Comparison of ENCODE assay signal across 18 cellular contexts in genomic region chr16:68228652-68229051, GRCh38. TPM values are rescaled to one million over a fixed set of nuclear protein-coding genes. Genes with fewer than 3 reads are reported as not detected.
A peak's percentile ranks its signal among the peaks of the same experiment; 100 is the strongest.
DNase-seq lines count a peak whose midpoint lies in the region; ATAC-seq, FAIRE-seq and TF ChIP-seq lines count a peak whose summit lies in the region.
"Had no signal": no experiment of that assay in that cellular context is flagged by ENCODE, and none has a peak within 500 bp of the region (broad histone marks: within the 10 kb centered on the region; RNA-seq: fewer than 3 reads in every experiment).

No MANE protein-coding gene starts in this region.

- H3K36me3 ChIP-seq in naive thymus-derived CD4-positive, alpha-beta T cell (ENCODE audit: control insufficient read depth in 2 of 3, insufficient read depth in 3 of 3, low read length in 3 of 3), result peaks cover 0 to 20% (median 0%) of the 10 kb centered on the region in 3 experiments
- peaks cover 53% of the 10 kb centered on the region for H3K36me3 ChIP-seq in upper lobe of right lung

- H3K27me3 Mint-ChIP-seq in activated T-cell treated with anti-CD3 and anti-CD28 coated beads, Interleukin-2, amount 50 U/mL, for 72 hours (ENCODE audit: low read depth), result no peaks in the 10 kb centered on the region
- no peaks in the 10 kb centered on the region for H3K27me3 Mint-ChIP-seq in activated naive CD8-positive, alpha-beta T cell treated with anti-CD3 and anti-CD28 coated beads, Interleukin-2, amount 50 U/mL, for 24 hours
- no peaks in the 10 kb centered on the region for H3K27me3 Mint-ChIP-seq in naive thymus-derived CD4-positive, alpha-beta T cell
- peaks cover 8 to 18% (median 12%) of the 10 kb centered on the region in 3 donors for H3K27me3 Mint-ChIP-seq in immature natural killer cell (ENCODE audit: low read depth in 3 of 3)
- H3K27me3 Mint-ChIP-seq: memory B cell had no signal

- H3K4me1 ChIP-seq in naive thymus-derived CD4-positive, alpha-beta T cell (ENCODE audit: control insufficient read depth in 2 of 2, insufficient read depth in 2 of 2, low read length in 2 of 2), result peaks cover 0 to 21% of the 10 kb centered on the region in 2 donors
- peaks cover 25% of the 10 kb centered on the region for H3K4me1 ChIP-seq in upper lobe of right lung

- H3K4me1 Mint-ChIP-seq in activated T-cell treated with anti-CD3 and anti-CD28 coated beads, Interleukin-2, amount 50 U/mL, for 72 hours (ENCODE audit: low read depth), result peaks cover 36% of the 10 kb centered on the region
- H3K4me1 Mint-ChIP-seq in activated naive CD8-positive, alpha-beta T cell treated with anti-CD3 and anti-CD28 coated beads, Interleukin-2, amount 50 U/mL, for 24 hours, result peaks cover 49% of the 10 kb centered on the region
- H3K4me1 Mint-ChIP-seq in naive thymus-derived CD4-positive, alpha-beta T cell, result peaks cover 17 to 51% (median 45%) of the 10 kb centered on the region in 7 donors
- peaks cover 15 to 35% of the 10 kb centered on the region in 2 donors for H3K4me1 Mint-ChIP-seq in immature natural killer cell

- intact Hi-C loops in naive thymus-derived CD4-positive, alpha-beta T cell (cut with micrococcal nuclease), result loop anchor here (1.0 to 5.0 kb wide), 11 partner anchors 17 to 412 kb away; partner anchors contain the start of gene NFATC3 (in 1 of the 2)
- intact Hi-C loops in upper lobe of right lung (cut with DNase I), result no loop called here

- CTCF ChIA-PET in naive thymus-derived CD4-positive, alpha-beta T cell (lab: Charles Lee), result interaction anchor here (0.7 to 3.2 kb wide), 15 partner anchors 12 to 345 kb away, joined by 3 to 30 read pairs (median 4); no protein-coding TSS in a partner anchor

- H3K4me3 Mint-ChIP-seq in activated T-cell treated with anti-CD3 and anti-CD28 coated beads, Interleukin-2, amount 50 U/mL, for 72 hours, result no peak overlapping the region
- H3K4me3 Mint-ChIP-seq in activated naive CD8-positive, alpha-beta T cell treated with anti-CD3 and anti-CD28 coated beads, Interleukin-2, amount 50 U/mL, for 24 hours, result no peak overlapping the region
- H3K4me3 Mint-ChIP-seq in naive thymus-derived CD4-positive, alpha-beta T cell, result no peak overlapping the region
- no peak overlapping the region for H3K4me3 Mint-ChIP-seq in immature natural killer cell
- H3K4me3 Mint-ChIP-seq: memory B cell had no signal

- no peaks in the 10 kb centered on the region for H3K9me3 Mint-ChIP-seq in activated T-cell treated with anti-CD3 and anti-CD28 coated beads, Interleukin-2, amount 50 U/mL, for 72 hours
- no peaks in the 10 kb centered on the region for H3K9me3 Mint-ChIP-seq in activated naive CD8-positive, alpha-beta T cell treated with anti-CD3 and anti-CD28 coated beads, Interleukin-2, amount 50 U/mL, for 24 hours
- no peaks in the 10 kb centered on the region for H3K9me3 Mint-ChIP-seq in naive thymus-derived CD4-positive, alpha-beta T cell
- H3K9me3 Mint-ChIP-seq in immature natural killer cell, result no peaks in the 10 kb centered on the region
- H3K9me3 Mint-ChIP-seq: activated naive CD4-positive, alpha-beta T cell treated with anti-CD3 and anti-CD28 coated beads, Interleukin-2, amount 50 U/mL, for 72 hours; brain; memory B cell had no signal

- H3K27me3 ChIP-seq in naive thymus-derived CD4-positive, alpha-beta T cell (ENCODE audit: control insufficient read depth in 2 of 2, insufficient read depth in 2 of 2, low read length in 2 of 2), result no peaks in the 10 kb centered on the region
- no peaks in the 10 kb centered on the region for H3K27me3 ChIP-seq in upper lobe of right lung
- H3K27me3 ChIP-seq: spleen had no signal

- peak overlapping the region; percentile 38 for H3K27ac ChIP-seq in naive thymus-derived CD4-positive, alpha-beta T cell (ENCODE audit: low read depth, low read length)
- peak overlapping the region; percentile 2 for H3K27ac ChIP-seq in upper lobe of right lung
- H3K27ac ChIP-seq: C4-2B had no signal

- H3K27ac Mint-ChIP-seq in activated T-cell treated with anti-CD3 and anti-CD28 coated beads, Interleukin-2, amount 50 U/mL, for 72 hours, result peak overlapping the region; percentile 64
- peak overlapping the region; percentile 54 for H3K27ac Mint-ChIP-seq in activated naive CD8-positive, alpha-beta T cell treated with anti-CD3 and anti-CD28 coated beads, Interleukin-2, amount 50 U/mL, for 24 hours
- H3K27ac Mint-ChIP-seq in naive thymus-derived CD4-positive, alpha-beta T cell, result peak overlapping the region in 6 of 9 donors; percentile 59 to 90 (median 68)
- H3K27ac Mint-ChIP-seq in immature natural killer cell, result peak overlapping the region in 3 of 6 donors; percentile 10 to 56 (median 55)
- H3K27ac Mint-ChIP-seq: memory B cell had no signal

- no peak for ATAC-seq in activated T-cell treated with anti-CD3 and anti-CD28 coated beads, Interleukin-2, amount 50 U/mL, for 72 hours (replicated peaks in 1 of 2)
- ATAC-seq in activated naive CD8-positive, alpha-beta T cell treated with anti-CD3 and anti-CD28 coated beads, Interleukin-2, amount 50 U/mL, for 24 hours, result no peak
- no peak for ATAC-seq in naive thymus-derived CD4-positive, alpha-beta T cell
- no peak for ATAC-seq in upper lobe of right lung
- ATAC-seq: activated naive CD4-positive, alpha-beta T cell treated with anti-CD3 and anti-CD28 coated beads, Interleukin-2, amount 50 U/mL, for 72 hours had no signal

- no peaks in the 10 kb centered on the region for H3K9me3 ChIP-seq in naive thymus-derived CD4-positive, alpha-beta T cell (ENCODE audit: control insufficient read depth in 2 of 3, low read length in 3 of 3)
- H3K9me3 ChIP-seq in upper lobe of right lung, result no peaks in the 10 kb centered on the region
- H3K9me3 ChIP-seq: spleen had no signal

- no peak for FAIRE-seq in GM19239 (lab: Jason Lieb, UNC)
- FAIRE-seq: keratinocyte had no signal

- H3K36me3 Mint-ChIP-seq in activated T-cell treated with anti-CD3 and anti-CD28 coated beads, Interleukin-2, amount 50 U/mL, for 72 hours (ENCODE audit: insufficient read depth in 2 of 2), result peaks cover 0 to 2% of the 10 kb centered on the region in 2 donors
- H3K36me3 Mint-ChIP-seq in activated naive CD8-positive, alpha-beta T cell treated with anti-CD3 and anti-CD28 coated beads, Interleukin-2, amount 50 U/mL, for 24 hours (ENCODE audit: low read depth), result peaks cover 19% of the 10 kb centered on the region
- peaks cover 0 to 12% (median 4%) of the 10 kb centered on the region in 5 donors for H3K36me3 Mint-ChIP-seq in naive thymus-derived CD4-positive, alpha-beta T cell
- peaks cover 0 to 10% (median 0%) of the 10 kb centered on the region in 3 donors for H3K36me3 Mint-ChIP-seq in immature natural killer cell
- H3K36me3 Mint-ChIP-seq: activated naive CD4-positive, alpha-beta T cell treated with anti-CD3 and anti-CD28 coated beads, Interleukin-2, amount 50 U/mL, for 72 hours; brain had no signal

- DNase-seq in activated T-cell treated with anti-CD3 and anti-CD28 coated beads, Interleukin-2, amount 50 U/mL, for 72 hours, result no peak
- DNase-seq in activated T-cell treated with anti-CD3 and anti-CD28 coated beads, Interleukin-2, amount 50 U/mL, for 1 hour, result no peak
- no peak for DNase-seq in activated naive CD8-positive, alpha-beta T cell treated with anti-CD3 and anti-CD28 coated beads, Interleukin-2, amount 50 U/mL, for 24 hours
- no peak for DNase-seq in naive thymus-derived CD4-positive, alpha-beta T cell
- DNase-seq in upper lobe of right lung, result no peak
- DNase-seq in GM19239 (ENCODE audit: insufficient read length, low spot score), result no peak
- no peak for DNase-seq in immature natural killer cell
- DNase-seq in NCI-H524 treated with DMSO at 0.1 percent for 48 hours (lab: John Stamatoyannopoulos, UW), result no peak
- DNase-seq: cortex of kidney, NCI-H146, spleen had no signal

- TF ChIP-seq CTCF in upper lobe of right lung (IDR thresholded peaks at IDR 0.05), result no peak

- POLR2A ChIA-PET in naive thymus-derived CD4-positive, alpha-beta T cell (lab: Charles Lee), result interaction anchor here (0.7 to 1.2 kb wide), 5 partner anchors 11 to 143 kb away, joined by 3 to 5 read pairs (median 3); no protein-coding TSS in a partner anchor

- no peak overlapping the region for H3K4me3 ChIP-seq in naive thymus-derived CD4-positive, alpha-beta T cell (ENCODE audit: low read length)
- H3K4me3 ChIP-seq in upper lobe of right lung, result no peak overlapping the region
- H3K4me3 ChIP-seq: spleen had no signal

RNA-seq across cellular contexts. Expression of gene ESRP2, which starts 7.3 kb away (rescaled TPM):
- under 1 TPM; 0.31 to 0.63 TPM for total RNA-seq in activated T-cell treated with anti-CD3 and anti-CD28 coated beads, Interleukin-2, amount 50 U/mL, for 72 hours
- not detected for total RNA-seq in naive thymus-derived CD4-positive, alpha-beta T cell
- under 1 TPM; 0.11 to 0.29 TPM for polyA plus RNA-seq in naive thymus-derived CD4-positive, alpha-beta T cell
- 61.0 TPM for total RNA-seq in upper lobe of right lung
- polyA plus RNA-seq in immature natural killer cell, result under 1 TPM in 1 of 3 donors, not detected in 2; 0.45 TPM
- total RNA-seq: IMR-90 had no signal
- polyA plus RNA-seq: neural cell had no signal

RNA-seq across cellular contexts. Expression of gene PLA2G15, which starts 16.5 kb away (rescaled TPM):
- total RNA-seq in activated T-cell treated with anti-CD3 and anti-CD28 coated beads, Interleukin-2, amount 50 U/mL, for 72 hours, result 1 to 10 TPM; 6.1 to 7.6 TPM
- total RNA-seq in naive thymus-derived CD4-positive, alpha-beta T cell, result 10 to 100 TPM in 2 of 5 experiments, 1 to 10 TPM in 3; 8.5 to 16.8 (median 9.9) TPM
- polyA plus RNA-seq in naive thymus-derived CD4-positive, alpha-beta T cell, result 10 to 100 TPM in 1 of 2 donors, 1 to 10 TPM in 1; 6.8 to 15.6 TPM
- total RNA-seq in upper lobe of right lung, result 30.4 TPM
- 10 to 100 TPM in 1 of 3 donors, 1 to 10 TPM in 2; 4.8 to 10.7 (median 9.0) TPM for polyA plus RNA-seq in immature natural killer cell

RNA-seq across cellular contexts. Expression of gene SLC7A6, which starts 35.7 kb away (rescaled TPM):
- 100 to 1,000 TPM in 1 of 2 donors, 10 to 100 TPM in 1; 99.8 to 131 TPM for total RNA-seq in activated T-cell treated with anti-CD3 and anti-CD28 coated beads, Interleukin-2, amount 50 U/mL, for 72 hours
- 100 to 1,000 TPM; 112 to 248 (median 207) TPM for total RNA-seq in naive thymus-derived CD4-positive, alpha-beta T cell
- polyA plus RNA-seq in naive thymus-derived CD4-positive, alpha-beta T cell, result 10 to 100 TPM; 29.3 to 31.1 TPM
- total RNA-seq in upper lobe of right lung, result 61.9 TPM
- 10 to 100 TPM in 1 of 3 donors, 1 to 10 TPM in 2; 1.9 to 12.8 (median 6.0) TPM for polyA plus RNA-seq in immature natural killer cell

Comparison
In these comparisons a context has a peak if more than half of its experiments do, and no peak if none do; other contexts are left out.
1. RNA of gene ESRP2, which starts 7.3 kb away (total RNA-seq): 61.0 TPM in upper lobe of right lung (single experiment); 0.31 to 0.63 TPM in activated T-cell treated with anti-CD3 and anti-CD28 coated beads, Interleukin-2, amount 50 U/mL, for 72 hours and not detected in naive thymus-derived CD4-positive, alpha-beta T cell; every median in the first group is over 10 times any median in the second.